1 cellular context compared by ENCODE assay signal in the genomic region with DNA sequence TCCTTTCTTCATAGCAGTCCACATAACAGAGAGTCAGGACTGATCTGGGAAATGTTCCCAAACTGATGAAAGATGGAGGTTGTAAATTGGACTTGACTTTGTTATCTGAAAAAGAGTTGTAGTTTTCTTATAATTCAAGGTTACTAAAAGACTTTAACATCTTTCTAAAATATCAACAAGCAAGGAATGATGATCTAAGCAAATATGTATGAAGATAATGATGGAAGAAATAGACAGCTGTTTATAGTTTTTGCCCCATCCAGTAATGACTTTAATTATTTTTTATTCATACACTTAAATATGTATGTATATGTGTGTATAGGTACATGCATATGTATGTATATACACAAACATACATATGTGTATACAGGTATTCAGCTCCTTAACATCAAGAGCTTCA.
TF ChIP-seq lines count a peak whose summit lies in the region.

No MANE protein-coding gene starts in this region.

TF ChIP-seq in A549, 52 proteins besides CTCF, POLR2A, EP300 and RAD21:
- TF ChIP-seq, protein P1, sequence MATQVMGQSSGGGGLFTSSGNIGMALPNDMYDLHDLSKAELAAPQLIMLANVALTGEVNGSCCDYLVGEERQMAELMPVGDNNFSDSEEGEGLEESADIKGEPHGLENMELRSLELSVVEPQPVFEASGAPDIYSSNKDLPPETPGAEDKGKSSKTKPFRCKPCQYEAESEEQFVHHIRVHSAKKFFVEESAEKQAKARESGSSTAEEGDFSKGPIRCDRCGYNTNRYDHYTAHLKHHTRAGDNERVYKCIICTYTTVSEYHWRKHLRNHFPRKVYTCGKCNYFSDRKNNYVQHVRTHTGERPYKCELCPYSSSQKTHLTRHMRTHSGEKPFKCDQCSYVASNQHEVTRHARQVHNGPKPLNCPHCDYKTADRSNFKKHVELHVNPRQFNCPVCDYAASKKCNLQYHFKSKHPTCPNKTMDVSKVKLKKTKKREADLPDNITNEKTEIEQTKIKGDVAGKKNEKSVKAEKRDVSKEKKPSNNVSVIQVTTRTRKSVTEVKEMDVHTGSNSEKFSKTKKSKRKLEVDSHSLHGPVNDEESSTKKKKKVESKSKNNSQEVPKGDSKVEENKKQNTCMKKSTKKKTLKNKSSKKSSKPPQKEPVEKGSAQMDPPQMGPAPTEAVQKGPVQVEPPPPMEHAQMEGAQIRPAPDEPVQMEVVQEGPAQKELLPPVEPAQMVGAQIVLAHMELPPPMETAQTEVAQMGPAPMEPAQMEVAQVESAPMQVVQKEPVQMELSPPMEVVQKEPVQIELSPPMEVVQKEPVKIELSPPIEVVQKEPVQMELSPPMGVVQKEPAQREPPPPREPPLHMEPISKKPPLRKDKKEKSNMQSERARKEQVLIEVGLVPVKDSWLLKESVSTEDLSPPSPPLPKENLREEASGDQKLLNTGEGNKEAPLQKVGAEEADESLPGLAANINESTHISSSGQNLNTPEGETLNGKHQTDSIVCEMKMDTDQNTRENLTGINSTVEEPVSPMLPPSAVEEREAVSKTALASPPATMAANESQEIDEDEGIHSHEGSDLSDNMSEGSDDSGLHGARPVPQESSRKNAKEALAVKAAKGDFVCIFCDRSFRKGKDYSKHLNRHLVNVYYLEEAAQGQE (IDR thresholded peaks at IDR 0.05), result no peak
- TF ChIP-seq, protein P2, sequence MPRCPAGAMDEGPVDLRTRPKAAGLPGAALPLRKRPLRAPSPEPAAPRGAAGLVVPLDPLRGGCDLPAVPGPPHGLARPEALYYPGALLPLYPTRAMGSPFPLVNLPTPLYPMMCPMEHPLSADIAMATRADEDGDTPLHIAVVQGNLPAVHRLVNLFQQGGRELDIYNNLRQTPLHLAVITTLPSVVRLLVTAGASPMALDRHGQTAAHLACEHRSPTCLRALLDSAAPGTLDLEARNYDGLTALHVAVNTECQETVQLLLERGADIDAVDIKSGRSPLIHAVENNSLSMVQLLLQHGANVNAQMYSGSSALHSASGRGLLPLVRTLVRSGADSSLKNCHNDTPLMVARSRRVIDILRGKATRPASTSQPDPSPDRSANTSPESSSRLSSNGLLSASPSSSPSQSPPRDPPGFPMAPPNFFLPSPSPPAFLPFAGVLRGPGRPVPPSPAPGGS (IDR thresholded peaks at IDR 0.05), result no peak
- no peak for TF ChIP-seq POLR2AphosphoS2 (conservative IDR thresholded peaks at IDR 0.05; ENCODE audit: low read length)
- no peak for TF ChIP-seq EHMT2 (IDR thresholded peaks at IDR 0.05; ENCODE audit: low read depth)
- peak; percentile 44 for TF ChIP-seq MAFK (IDR thresholded peaks at IDR 0.05; ENCODE audit: partially characterized antibody)
